25 cellular contexts compared by ENCODE assay signal in genomic region chr7:131148708-131149428, GRCh38.
"Had no signal": no experiment of that assay in that cellular context is flagged by ENCODE, and none has a peak within 500 bp of the region (broad histone marks: within the 10 kb centered on the region; RNA-seq: fewer than 3 reads in every experiment).

No MANE protein-coding gene starts in this region.

- H3K4me3 ChIP-seq: ascending aorta, esophagus muscularis mucosa had no signal

- H3K4me1 ChIP-seq: ascending aorta had no signal

- H3K27me3 ChIP-seq: ascending aorta, esophagus muscularis mucosa, foreskin keratinocyte had no signal

- ATAC-seq: activated CD4-positive, alpha-beta T cell treated with anti-CD3 and anti-CD28 coated beads for 36 hours; activated CD8-positive, alpha-beta memory T cell treated with anti-CD3 and anti-CD28 coated beads, Interleukin-2, amount 10 ng/mL, durations not matched to agents 7 days and 5 days; activated CD8-positive, alpha-beta T cell treated with anti-CD3 and anti-CD28 coated beads, Interleukin-2, amount 10 ng/mL, durations not matched to agents 7 days and 5 days; activated naive CD4-positive, alpha-beta T cell treated with anti-CD3 and anti-CD28 coated beads, Interleukin-2, amount 50 U/mL, for 72 hours; activated T-cell treated with anti-CD3 and anti-CD28 coated beads, Interleukin-2, amount 50 U/mL, for 72 hours; effector memory CD8-positive, alpha-beta T cell; foreskin keratinocyte had no signal

- H3K36me3 ChIP-seq: ascending aorta, esophagus muscularis mucosa had no signal

- H3K9me3 ChIP-seq: ascending aorta, esophagus muscularis mucosa had no signal

- DNase-seq: activated CD4-positive, alpha-beta memory T cell treated with anti-CD3 and anti-CD28 coated beads for 36 hours; activated CD4-positive, alpha-beta T cell treated with anti-CD3 and anti-CD28 coated beads for 36 hours; activated CD4-positive, alpha-beta T cell treated with anti-CD3 and anti-CD28 coated beads, Interleukin-2, amount 10 ng/mL, durations not matched to agents 24 days and 14 days; activated CD4-positive, CD25-positive, alpha-beta regulatory T cell; activated CD4-positive, CD25-positive, alpha-beta regulatory T cell treated with anti-CD3 and anti-CD28 coated beads, Interleukin-2, amount 50 U/mL, for 72 hours; activated CD8-positive, alpha-beta memory T cell treated with anti-CD3 and anti-CD28 coated beads, Interleukin-2, amount 10 ng/mL, durations not matched to agents 7 days and 5 days; activated CD8-positive, alpha-beta memory T cell treated with anti-CD3 and anti-CD28 coated beads, Interleukin-2, amount 50 U/mL, for 4 hours; activated CD8-positive, alpha-beta T cell treated with anti-CD3 and anti-CD28 coated beads, Interleukin-2, amount 10 ng/mL, durations not matched to agents 7 days and 5 days; activated gamma-delta T cell; activated naive CD4-positive, alpha-beta T cell; activated naive CD4-positive, alpha-beta T cell treated with anti-CD3 and anti-CD28 coated beads, Interleukin-2, amount 10 ng/mL, durations not matched to agents 7 days and 5 days; activated naive CD8-positive, alpha-beta T cell treated with anti-CD3 and anti-CD28 coated beads, Interleukin-2, amount 10 ng/mL, durations not matched to agents 7 days and 5 days; activated T-cell treated with anti-CD3 and anti-CD28 coated beads, Interleukin-2, amount 50 U/mL, for 1 hour; activated T-cell treated with anti-CD3 and anti-CD28 coated beads, Interleukin-2, amount 50 U/mL, for 72 hours; cortex of kidney; dermis blood vessel endothelial cell; effector CD4-positive, alpha-beta T cell; effector memory CD8-positive, alpha-beta T cell; erythroblast; foreskin keratinocyte; T-helper 2 cell had no signal

- H3K27ac ChIP-seq: ascending aorta, esophagus muscularis mucosa, foreskin keratinocyte had no signal

- FAIRE-seq: colon had no signal
